In the genomic region with DNA sequence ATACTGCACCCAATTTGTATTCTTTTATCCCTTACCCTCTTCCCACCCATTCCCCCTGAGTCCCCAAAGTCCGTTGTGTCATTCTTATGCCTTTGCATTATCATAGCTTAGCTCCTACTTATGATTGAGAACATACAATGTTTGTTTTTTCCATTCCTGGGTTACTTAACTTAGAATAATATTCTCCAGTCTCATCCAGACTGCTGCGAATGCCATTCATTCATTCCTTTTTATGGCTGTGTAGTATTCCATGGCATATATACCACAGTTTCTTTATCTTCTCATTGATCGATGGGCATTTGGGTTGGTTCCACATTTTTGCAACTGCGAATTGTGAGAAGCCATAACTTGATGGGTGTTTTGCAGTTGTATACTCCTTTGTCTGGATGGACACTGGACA, we compare ENCODE assay signal across 31 cellular contexts.
"Had no signal": no experiment of that assay in that cellular context is flagged by ENCODE, and none has a peak within 500 bp of the region (broad histone marks: within the 10 kb centered on the region; RNA-seq: fewer than 3 reads in every experiment).

No MANE protein-coding gene starts in this region.

- H3K4me3 ChIP-seq: ascending aorta, cardiac muscle cell had no signal

- H3K36me3 ChIP-seq: ascending aorta, cardiac muscle cell had no signal

- ATAC-seq: activated CD8-positive, alpha-beta memory T cell treated with anti-CD3 and anti-CD28 coated beads, Interleukin-2, amount 10 ng/mL, durations not matched to agents 7 days and 5 days; activated CD8-positive, alpha-beta T cell treated with anti-CD3 and anti-CD28 coated beads, Interleukin-2, amount 10 ng/mL, durations not matched to agents 7 days and 5 days; activated naive CD8-positive, alpha-beta T cell treated with anti-CD3 and anti-CD28 coated beads, Interleukin-2, amount 50 U/mL, for 24 hours had no signal

- H3K9me3 ChIP-seq: ascending aorta had no signal

- H3K4me1 ChIP-seq: ascending aorta had no signal

- H3K27me3 ChIP-seq: ascending aorta, cardiac muscle cell had no signal

- FAIRE-seq: bronchial epithelial cell, TTC549 had no signal

- DNase-seq: activated CD4-positive, alpha-beta memory T cell treated with anti-CD3 and anti-CD28 coated beads, Interleukin-2, amount 10 ng/mL, durations not matched to agents 7 days and 5 days; activated CD4-positive, alpha-beta T cell treated with anti-CD3 and anti-CD28 coated beads for 4 hours; activated CD4-positive, alpha-beta T cell treated with anti-CD3 and anti-CD28 coated beads, Interleukin-2, amount 10 ng/mL, durations not matched to agents 24 days and 14 days; activated CD4-positive, alpha-beta T cell treated with anti-CD3 and anti-CD28 coated beads, Interleukin-2, amount 50 U/mL, for 1 hour; activated CD4-positive, alpha-beta T cell treated with anti-CD3 and anti-CD28 coated beads, Interleukin-2, amount 50 U/mL, for 4 hours; activated CD4-positive, CD25-positive, alpha-beta regulatory T cell; activated CD4-positive, CD25-positive, alpha-beta regulatory T cell treated with anti-CD3 and anti-CD28 coated beads, Interleukin-2, amount 50 U/mL, for 72 hours; activated CD8-positive, alpha-beta memory T cell treated with anti-CD3 and anti-CD28 coated beads for 24 hours; activated CD8-positive, alpha-beta memory T cell treated with anti-CD3 and anti-CD28 coated beads, Interleukin-2, amount 10 ng/mL, durations not matched to agents 7 days and 5 days; activated CD8-positive, alpha-beta memory T cell treated with anti-CD3 and anti-CD28 coated beads, Interleukin-2, amount 50 U/mL, for 48 hours; activated CD8-positive, alpha-beta T cell treated with anti-CD3 and anti-CD28 coated beads, Interleukin-2, amount 10 ng/mL, durations not matched to agents 7 days and 5 days; activated effector memory CD4-positive, alpha-beta T cell treated with Interleukin-2 at 50 U/mL for 16 hours; activated gamma-delta T cell; activated naive CD4-positive, alpha-beta T cell treated with anti-CD3 and anti-CD28 coated beads, Interleukin-2, amount 10 ng/mL, durations not matched to agents 7 days and 5 days; activated naive CD4-positive, alpha-beta T cell treated with Interleukin-2 at 50 U/mL for 16 hours; activated naive CD8-positive, alpha-beta T cell treated with anti-CD3 and anti-CD28 coated beads, Interleukin-2, amount 10 ng/mL, durations not matched to agents 7 days and 5 days; activated naive CD8-positive, alpha-beta T cell treated with anti-CD3 and anti-CD28 coated beads, Interleukin-2, amount 50 U/mL, for 24 hours; activated T-cell treated with anti-CD3 and anti-CD28 coated beads, Interleukin-2, amount 50 U/mL, for 24 hours; activated T-cell treated with anti-CD3 and anti-CD28 coated beads, Interleukin-2, amount 50 U/mL, for 48 hours; amygdala; anterior cingulate cortex; caudate nucleus; cerebellar nuclear complex; T-helper 1 cell; T-helper 2 cell; T-helper 9 cell had no signal

- H3K27ac ChIP-seq: ascending aorta, cardiac muscle cell, VCaP had no signal
